In the genomic region with DNA sequence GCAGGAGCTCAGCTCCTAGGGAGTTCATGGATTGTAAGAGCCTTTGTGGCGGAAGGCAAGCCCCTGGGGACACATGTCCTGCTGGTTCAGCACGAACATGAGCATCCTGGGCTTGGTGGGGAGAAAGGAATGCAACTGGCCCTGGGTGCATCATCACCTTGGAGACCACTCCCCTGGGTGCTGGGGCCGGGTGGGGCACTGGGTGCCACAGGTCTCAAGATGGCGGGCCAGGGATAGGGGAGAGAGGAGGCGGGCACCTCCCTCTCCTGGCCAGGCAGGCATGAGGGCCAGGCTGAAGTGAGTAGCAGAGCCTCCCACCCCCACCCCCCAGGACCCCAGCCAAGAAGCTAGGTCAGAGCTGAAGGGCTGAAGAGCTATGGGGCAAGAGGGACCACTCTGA, we compare ENCODE assay signal across 8 cellular contexts. TPM values are rescaled to one million over a fixed set of nuclear protein-coding genes. Genes with fewer than 3 reads are reported as not detected.
DNase-seq lines count a peak whose midpoint lies in the region; ATAC-seq, FAIRE-seq and TF ChIP-seq lines count a peak whose summit lies in the region.

No MANE protein-coding gene starts in this region.

- in situ Hi-C loops in HepG2 (cut with HindIII; ENCODE audit: extremely low pct_ligation_motif_present, low pct_unique_long_range_greater_than_20kb), result no loop called here
- in situ Hi-C loops in GM13976 (cut with MboI; ENCODE audit: low sequenced_read_pairs, unreplicated experiment), result no loop called here

- POLR2A ChIA-PET in HepG2 (lab: Yijun Ruan, JAX), result interaction anchor here (0.6 to 6.8 kb wide), 5 partner anchors 9 to 211 kb away, joined by 3 to 80 read pairs (median 13); partner anchors contain the start of genes ABHD14A, ACY1, PARP3 and RPL29

- H3K4me3 ChIP-seq in HepG2 (replicated peaks in 1 of 3; ENCODE audit: insufficient read depth in 1 of 3, low read depth in 2 of 3, low read length in 3 of 3) (peak overlapping the region; percentile 69 to 89 (median 72)), testis (peak overlapping the region; percentile 60 to 72)

- peaks cover 89% of the 10 kb centered on the region for H3K4me1 ChIP-seq in HepG2 (ENCODE audit: insufficient read depth, low read length)
- H3K4me1 ChIP-seq in testis, result peaks cover 44% of the 10 kb centered on the region

- no TSS peak for BruUV-seq in HepG2 (replicated peaks; lab: Mats Ljungman, UMichigan)

- H3K4me2 ChIP-seq in HepG2 (ENCODE audit: low read depth, low read length), result peak overlapping the region; percentile 99

- H3K9me3 ChIP-seq in HepG2 (ENCODE audit: low read length), result no peaks in the 10 kb centered on the region
- H3K9me3 ChIP-seq in testis, result no peaks in the 10 kb centered on the region

- H4K20me1 ChIP-seq in HepG2 (ENCODE audit: insufficient read depth, low read length), result no peaks in the 10 kb centered on the region

- H3K79me2 ChIP-seq in HepG2 (ENCODE audit: insufficient read depth, low read length), result peaks cover 3% of the 10 kb centered on the region

- H2AFZ ChIP-seq in HepG2 (ENCODE audit: low read length), result no peak overlapping the region

- no peak for FAIRE-seq in HepG2 (lab: Jason Lieb, UNC)

- 78% methylated on average over 3 of the region's 5 CpGs for WGBS in HepG2 (ENCODE audit: low lambda C conversion rate)
- 64 to 77% methylated on average over 3 to 5 of the region's 5 CpGs for WGBS in testis, 2 donors

- intact Hi-C loops in HepG2 (cut with micrococcal nuclease; ENCODE audit: unreplicated experiment) (no loop called here), testis (cut with DNase I; ENCODE audit: low total_unique reads) (no loop called here)

- no peak for ATAC-seq in HepG2
- ATAC-seq in HG03095 (IDR thresholded peaks at IDR 0.05; ENCODE audit: unreplicated experiment), result no peak

- CTCF ChIA-PET in HepG2 (lab: Yijun Ruan, JAX; ENCODE audit: low intra/inter-chr PET ratio, low total read pairs), result no interaction called here

- peaks cover 1 to 5% of the 10 kb centered on the region in 2 experiments; a peak in 2 of 5 replicates for H3K36me3 ChIP-seq in HepG2 (replicated peaks in 1 of 2; ENCODE audit: control insufficient read depth in 1 of 2, insufficient read depth in 2 of 2, low read length in 2 of 2)
- H3K36me3 ChIP-seq in testis (ENCODE audit: low read depth, missing control alignments), result no peaks in the 10 kb centered on the region

- H3K27me3 ChIP-seq in HepG2 (ENCODE audit: control insufficient read depth in 1 of 2, insufficient read depth in 2 of 2, low read length in 2 of 2) (no peaks in the 10 kb centered on the region), testis (no peaks in the 10 kb centered on the region)

- no peak for TF ChIP-seq POLR2A in HepG2 (IDR thresholded peaks at IDR 0.05; ENCODE audit: insufficient read depth in 1 of 2, low read depth in 2 of 2, low read length in 2 of 2)
- no peak for TF ChIP-seq POLR2A in testis (IDR thresholded peaks at IDR 0.05)

- peak overlapping the region; percentile 89 for H3K9ac ChIP-seq in HepG2 (ENCODE audit: insufficient read depth, low read depth, low read length)

- TF ChIP-seq EP300 in HepG2 (IDR thresholded peaks at IDR 0.05; ENCODE audit: low read depth in 2 of 2, low read length in 2 of 2) (no peak), HepG2 (CRISPR knock-in tag; IDR thresholded peaks at IDR 0.05; ENCODE audit: borderline replicate concordance) (no peak)

- H3K27ac ChIP-seq in angular gyrus (ENCODE audit: low read depth, low read length) (peak overlapping the region; percentile 97), HepG2 (ENCODE audit: extremely low read length, insufficient read depth, low read length) (peak overlapping the region; percentile 80), testis (peak overlapping the region in 1 of 2 donors; percentile 76)

- no peak for TF ChIP-seq RAD21 in HepG2 (CRISPR knock-in tag; IDR thresholded peaks at IDR 0.05)

- DNase-seq in NCI-H82 (lab: John Stamatoyannopoulos, UW) (peak; percentile 68), NCI-H82 treated with DMSO at 0.1 percent for 48 hours (lab: John Stamatoyannopoulos, UW; ENCODE audit: unreplicated experiment) (no peak), HepG2 (ENCODE audit: low spot score) (no peak), testis (no peak), AG08396 (ENCODE audit: low spot score) (no peak), GM13976 (ENCODE audit: low spot score) (no peak)

- TF ChIP-seq CTCF in HepG2 (CRISPR knock-in tag; IDR thresholded peaks at IDR 0.05), result no peak
- TF ChIP-seq CTCF in testis (IDR thresholded peaks at IDR 0.05), result no peak
- TF ChIP-seq CTCF in GM13976 (IDR thresholded peaks at IDR 0.05; ENCODE audit: borderline replicate concordance, control extremely low read depth, extremely low read depth, insufficient read depth, missing control alignments), result no peak

RNA-seq across cellular contexts. Expression of gene PCBP4, which starts 0.8 kb away (rescaled TPM):
- total RNA-seq in HepG2 (2016; rRNA removed; fragmentation: Illumina TruSeq; extraction: Trizol) (32.5 and 36.8 TPM in 2 replicates), testis (10 to 100 TPM; 47.1 to 54.1 TPM)
- 26.7 and 28.9 TPM in 2 replicates for total RNA-seq in HepG2 (2016; cell fraction: cytosol; rRNA removed; fragmentation: Illumina TruSeq; extraction: Trizol; ENCODE audit: low read depth)
- total RNA-seq in HepG2 (2016; cell fraction: insoluble cytoplasmic fraction; rRNA removed; fragmentation: Illumina TruSeq; extraction: Trizol), result 31.0 and 37.9 TPM in 2 replicates
- total RNA-seq in HepG2 (2016; cell fraction: membrane; rRNA removed; fragmentation: Illumina TruSeq; extraction: Trizol), result 44.9 and 54.5 TPM in 2 replicates
- 17.4 and 21.9 TPM in 2 replicates for total RNA-seq in HepG2 (2016; cell fraction: nucleus; rRNA removed; fragmentation: Illumina TruSeq; extraction: Trizol)
- polyA plus RNA-seq in HepG2 (2011; rRNA removed) (51.3 and 58.9 TPM in 2 replicates), testis (ENCODE audit: insufficient read depth, low read depth, low replicate concordance) (35.8 TPM)
- polyA plus RNA-seq in HepG2 (2011; cell fraction: cytosol; rRNA removed), result 33.8 and 49.2 TPM in 2 replicates
- 143 and 178 TPM in 2 replicates for polyA plus RNA-seq in HepG2 (2011; cell fraction: nucleus; rRNA removed)
- polyA plus RNA-seq in HepG2 (2012), result 14.2 and 28.3 TPM in 2 replicates
- polyA plus RNA-seq in HepG2 (2016; cell fraction: cytosol; fragmentation: Illumina TruSeq; extraction: Trizol; ENCODE audit: low read depth), result 36.6 and 43.0 TPM in 2 replicates
- polyA plus RNA-seq in HepG2 (2016; cell fraction: insoluble cytoplasmic fraction; fragmentation: Illumina TruSeq; extraction: Trizol; ENCODE audit: low read depth), result 42.3 and 45.0 TPM in 2 replicates
- 49.2 and 54.4 TPM in 2 replicates for polyA plus RNA-seq in HepG2 (2016; cell fraction: membrane; fragmentation: Illumina TruSeq; extraction: Trizol; ENCODE audit: low read depth)
- polyA plus RNA-seq in HepG2 (2016; cell fraction: nucleus; fragmentation: Illumina TruSeq; extraction: Trizol; ENCODE audit: insufficient read depth, low read depth), result 57.5 and 60.6 TPM in 2 replicates
- 19.8 and 51.2 TPM in 2 replicates for polyA minus RNA-seq in HepG2 (2011; rRNA and poly(A)+ RNA removed; ENCODE audit: low replicate concordance)
- 15.7 and 19.8 TPM in 2 replicates for polyA minus RNA-seq in HepG2 (2011; cell fraction: cytosol; rRNA and poly(A)+ RNA removed)
- polyA minus RNA-seq in HepG2 (2011; cell fraction: nucleus; rRNA and poly(A)+ RNA removed), result 12.0 and 15.7 TPM in 2 replicates

RNA-seq across cellular contexts. Expression of gene ABHD14B, which starts 7.4 kb away (rescaled TPM):
- 40.4 and 44.4 TPM in 2 replicates for total RNA-seq in HepG2 (2016; rRNA removed; fragmentation: Illumina TruSeq; extraction: Trizol)
- 13.6 and 18.3 TPM in 2 replicates for total RNA-seq in HepG2 (2016; cell fraction: cytosol; rRNA removed; fragmentation: Illumina TruSeq; extraction: Trizol; ENCODE audit: low read depth)
- 39.5 and 45.7 TPM in 2 replicates for total RNA-seq in HepG2 (2016; cell fraction: insoluble cytoplasmic fraction; rRNA removed; fragmentation: Illumina TruSeq; extraction: Trizol)
- 31.7 and 38.5 TPM in 2 replicates for total RNA-seq in HepG2 (2016; cell fraction: membrane; rRNA removed; fragmentation: Illumina TruSeq; extraction: Trizol)
- total RNA-seq in HepG2 (2016; cell fraction: nucleus; rRNA removed; fragmentation: Illumina TruSeq; extraction: Trizol), result 23.4 and 24.3 TPM in 2 replicates
- 102 and 108 TPM in 2 replicates for polyA plus RNA-seq in HepG2 (2011; rRNA removed)
- 95.9 and 104 TPM in 2 replicates for polyA plus RNA-seq in HepG2 (2011; cell fraction: cytosol; rRNA removed)
- 69.4 and 73.2 TPM in 2 replicates for polyA plus RNA-seq in HepG2 (2011; cell fraction: nucleus; rRNA removed)
- 40.5 and 57.0 TPM in 2 replicates for polyA plus RNA-seq in HepG2 (2012)
- 22.6 and 24.5 TPM in 2 replicates for polyA plus RNA-seq in HepG2 (2016; cell fraction: cytosol; fragmentation: Illumina TruSeq; extraction: Trizol; ENCODE audit: low read depth)
- polyA plus RNA-seq in HepG2 (2016; cell fraction: insoluble cytoplasmic fraction; fragmentation: Illumina TruSeq; extraction: Trizol; ENCODE audit: low read depth), result 68.7 and 73.5 TPM in 2 replicates
- polyA plus RNA-seq in HepG2 (2016; cell fraction: membrane; fragmentation: Illumina TruSeq; extraction: Trizol; ENCODE audit: low read depth), result 44.0 and 45.5 TPM in 2 replicates
- 59.0 and 60.0 TPM in 2 replicates for polyA plus RNA-seq in HepG2 (2016; cell fraction: nucleus; fragmentation: Illumina TruSeq; extraction: Trizol; ENCODE audit: insufficient read depth, low read depth)
- 111 and 118 TPM in 2 replicates for polyA minus RNA-seq in HepG2 (2011; rRNA and poly(A)+ RNA removed; ENCODE audit: low replicate concordance)
- 32.2 and 37.7 TPM in 2 replicates for polyA minus RNA-seq in HepG2 (2011; cell fraction: cytosol; rRNA and poly(A)+ RNA removed)
- polyA minus RNA-seq in HepG2 (2011; cell fraction: nucleus; rRNA and poly(A)+ RNA removed), result 17.9 and 25.7 TPM in 2 replicates
- 10 to 100 TPM; 26.7 to 27.1 TPM for total RNA-seq in testis
- polyA plus RNA-seq in testis (ENCODE audit: insufficient read depth, low read depth, low replicate concordance), result 26.0 TPM

RNA-seq across cellular contexts. Expression of gene ABHD14A, which starts 8.4 kb away (rescaled TPM):
- 12.3 and 29.5 TPM in 2 replicates for total RNA-seq in HepG2 (2016; rRNA removed; fragmentation: Illumina TruSeq; extraction: Trizol)
- 29.8 and 42.0 TPM in 2 replicates for total RNA-seq in HepG2 (2016; cell fraction: cytosol; rRNA removed; fragmentation: Illumina TruSeq; extraction: Trizol; ENCODE audit: low read depth)
- total RNA-seq in HepG2 (2016; cell fraction: insoluble cytoplasmic fraction; rRNA removed; fragmentation: Illumina TruSeq; extraction: Trizol), result 13.9 and 25.2 TPM in 2 replicates
- total RNA-seq in HepG2 (2016; cell fraction: membrane; rRNA removed; fragmentation: Illumina TruSeq; extraction: Trizol), result 28.5 and 40.2 TPM in 2 replicates
- 14.6 and 20.6 TPM in 2 replicates for total RNA-seq in HepG2 (2016; cell fraction: nucleus; rRNA removed; fragmentation: Illumina TruSeq; extraction: Trizol)
- polyA plus RNA-seq in HepG2 (2011; rRNA removed), result 46.9 and 53.9 TPM in 2 replicates
- polyA plus RNA-seq in HepG2 (2011; cell fraction: cytosol; rRNA removed), result 62.7 and 81.3 TPM in 2 replicates
- polyA plus RNA-seq in HepG2 (2011; cell fraction: nucleus; rRNA removed), result 21.1 and 27.5 TPM in 2 replicates
- polyA plus RNA-seq in HepG2 (2012), result 15.4 and 26.5 TPM in 2 replicates
- polyA plus RNA-seq in HepG2 (2016; cell fraction: cytosol; fragmentation: Illumina TruSeq; extraction: Trizol; ENCODE audit: low read depth), result 43.5 and 57.3 TPM in 2 replicates
- polyA plus RNA-seq in HepG2 (2016; cell fraction: insoluble cytoplasmic fraction; fragmentation: Illumina TruSeq; extraction: Trizol; ENCODE audit: low read depth), result 16.4 and 20.9 TPM in 2 replicates
- 38.0 and 46.5 TPM in 2 replicates for polyA plus RNA-seq in HepG2 (2016; cell fraction: membrane; fragmentation: Illumina TruSeq; extraction: Trizol; ENCODE audit: low read depth)
- polyA plus RNA-seq in HepG2 (2016; cell fraction: nucleus; fragmentation: Illumina TruSeq; extraction: Trizol; ENCODE audit: insufficient read depth, low read depth), result 40.2 and 40.9 TPM in 2 replicates
- polyA minus RNA-seq in HepG2 (2011; rRNA and poly(A)+ RNA removed; ENCODE audit: low replicate concordance), result 36.2 and 41.1 TPM in 2 replicates
- polyA minus RNA-seq in HepG2 (2011; cell fraction: cytosol; rRNA and poly(A)+ RNA removed), result 12.3 and 12.7 TPM in 2 replicates
- 2.2 and 3.2 TPM in 2 replicates for polyA minus RNA-seq in HepG2 (2011; cell fraction: nucleus; rRNA and poly(A)+ RNA removed)
- 10 to 100 TPM; 38.9 to 51.6 TPM for total RNA-seq in testis
- 27.7 TPM for polyA plus RNA-seq in testis (ENCODE audit: insufficient read depth, low read depth, low replicate concordance)

RNA-seq across cellular contexts. Expression of gene GPR62, which starts 11.3 kb away (rescaled TPM):
- total RNA-seq in HepG2 (2016; rRNA removed; fragmentation: Illumina TruSeq; extraction: Trizol) (not detected in 2 replicates), testis (under 1 TPM; 0.39 to 0.50 TPM)
- not detected in 2 replicates for total RNA-seq in HepG2 (2016; cell fraction: cytosol; rRNA removed; fragmentation: Illumina TruSeq; extraction: Trizol; ENCODE audit: low read depth)
- not detected in 2 replicates for total RNA-seq in HepG2 (2016; cell fraction: insoluble cytoplasmic fraction; rRNA removed; fragmentation: Illumina TruSeq; extraction: Trizol)
- not detected in 2 replicates for total RNA-seq in HepG2 (2016; cell fraction: membrane; rRNA removed; fragmentation: Illumina TruSeq; extraction: Trizol)
- not detected in 2 replicates for total RNA-seq in HepG2 (2016; cell fraction: nucleus; rRNA removed; fragmentation: Illumina TruSeq; extraction: Trizol)
- polyA plus RNA-seq in HepG2 (2011; rRNA removed) (not detected in 2 replicates), testis (ENCODE audit: insufficient read depth, low read depth, low replicate concordance) (0.18 TPM)
- not detected in 2 replicates for polyA plus RNA-seq in HepG2 (2011; cell fraction: cytosol; rRNA removed)
- 0.17 and 0.24 TPM in 2 replicates for polyA plus RNA-seq in HepG2 (2011; cell fraction: nucleus; rRNA removed)
- polyA plus RNA-seq in HepG2 (2012), result 0.09 TPM in 1 of 2 replicates, not detected in the other
- polyA plus RNA-seq in HepG2 (2016; cell fraction: cytosol; fragmentation: Illumina TruSeq; extraction: Trizol; ENCODE audit: low read depth), result not detected in 2 replicates
- not detected in 2 replicates for polyA plus RNA-seq in HepG2 (2016; cell fraction: insoluble cytoplasmic fraction; fragmentation: Illumina TruSeq; extraction: Trizol; ENCODE audit: low read depth)
- not detected in 2 replicates for polyA plus RNA-seq in HepG2 (2016; cell fraction: membrane; fragmentation: Illumina TruSeq; extraction: Trizol; ENCODE audit: low read depth)
- not detected in 2 replicates for polyA plus RNA-seq in HepG2 (2016; cell fraction: nucleus; fragmentation: Illumina TruSeq; extraction: Trizol; ENCODE audit: insufficient read depth, low read depth)
- 0.14 TPM in 1 of 2 replicates, not detected in the other for polyA minus RNA-seq in HepG2 (2011; rRNA and poly(A)+ RNA removed; ENCODE audit: low replicate concordance)
- not detected in 2 replicates for polyA minus RNA-seq in HepG2 (2011; cell fraction: cytosol; rRNA and poly(A)+ RNA removed)
- 0.25 TPM in 1 of 2 replicates, not detected in the other for polyA minus RNA-seq in HepG2 (2011; cell fraction: nucleus; rRNA and poly(A)+ RNA removed)

RNA-seq across cellular contexts. Expression of gene ACY1, which starts 16.8 kb away (rescaled TPM):
- 112 and 113 TPM in 2 replicates for total RNA-seq in HepG2 (2016; rRNA removed; fragmentation: Illumina TruSeq; extraction: Trizol)
- total RNA-seq in HepG2 (2016; cell fraction: cytosol; rRNA removed; fragmentation: Illumina TruSeq; extraction: Trizol; ENCODE audit: low read depth), result 24.7 and 29.0 TPM in 2 replicates
- total RNA-seq in HepG2 (2016; cell fraction: insoluble cytoplasmic fraction; rRNA removed; fragmentation: Illumina TruSeq; extraction: Trizol), result 100 and 107 TPM in 2 replicates
- total RNA-seq in HepG2 (2016; cell fraction: membrane; rRNA removed; fragmentation: Illumina TruSeq; extraction: Trizol), result 29.7 and 29.8 TPM in 2 replicates
- total RNA-seq in HepG2 (2016; cell fraction: nucleus; rRNA removed; fragmentation: Illumina TruSeq; extraction: Trizol), result 46.2 and 55.9 TPM in 2 replicates
- polyA plus RNA-seq in HepG2 (2011; rRNA removed), result 162 and 166 TPM in 2 replicates
- polyA plus RNA-seq in HepG2 (2011; cell fraction: cytosol; rRNA removed), result 122 and 222 TPM in 2 replicates
- polyA plus RNA-seq in HepG2 (2011; cell fraction: nucleus; rRNA removed), result 380 and 387 TPM in 2 replicates
- 89.1 and 116 TPM in 2 replicates for polyA plus RNA-seq in HepG2 (2012)
- 18.6 and 25.0 TPM in 2 replicates for polyA plus RNA-seq in HepG2 (2016; cell fraction: cytosol; fragmentation: Illumina TruSeq; extraction: Trizol; ENCODE audit: low read depth)
- 101 and 119 TPM in 2 replicates for polyA plus RNA-seq in HepG2 (2016; cell fraction: insoluble cytoplasmic fraction; fragmentation: Illumina TruSeq; extraction: Trizol; ENCODE audit: low read depth)
- 26.8 and 28.5 TPM in 2 replicates for polyA plus RNA-seq in HepG2 (2016; cell fraction: membrane; fragmentation: Illumina TruSeq; extraction: Trizol; ENCODE audit: low read depth)
- 112 and 117 TPM in 2 replicates for polyA plus RNA-seq in HepG2 (2016; cell fraction: nucleus; fragmentation: Illumina TruSeq; extraction: Trizol; ENCODE audit: insufficient read depth, low read depth)
- 110 and 460 TPM in 2 replicates for polyA minus RNA-seq in HepG2 (2011; rRNA and poly(A)+ RNA removed; ENCODE audit: low replicate concordance)
- 133 and 142 TPM in 2 replicates for polyA minus RNA-seq in HepG2 (2011; cell fraction: cytosol; rRNA and poly(A)+ RNA removed)
- polyA minus RNA-seq in HepG2 (2011; cell fraction: nucleus; rRNA and poly(A)+ RNA removed), result 75.1 and 77.0 TPM in 2 replicates
- total RNA-seq in testis, result 10 to 100 TPM; 16.0 to 17.1 TPM
- 26.7 TPM for polyA plus RNA-seq in testis (ENCODE audit: insufficient read depth, low read depth, low replicate concordance)
